9 cellular contexts compared by ENCODE assay signal in the genomic region with DNA sequence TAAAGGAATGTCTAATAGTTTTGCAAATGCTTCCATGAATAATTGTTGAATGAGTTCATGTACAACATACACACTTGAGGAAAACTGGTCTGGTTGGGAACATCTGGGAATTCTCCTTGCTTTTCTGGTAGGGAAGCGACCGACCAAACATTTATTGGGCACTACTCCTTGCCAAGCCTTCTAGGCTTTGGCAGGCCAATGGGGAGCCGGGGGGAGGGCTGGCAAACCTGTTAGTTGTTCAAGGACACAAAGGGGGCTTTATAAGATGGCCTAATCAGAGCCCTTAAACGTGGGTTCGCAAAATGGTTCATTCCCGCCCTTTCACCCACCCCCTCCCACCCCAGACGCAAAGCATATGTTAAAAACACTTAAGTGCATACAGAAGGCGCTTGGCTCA. TPM values are rescaled to one million over a fixed set of nuclear protein-coding genes. Genes with fewer than 3 reads are reported as not detected.
DNase-seq lines count a peak whose midpoint lies in the region; ATAC-seq and TF ChIP-seq lines count a peak whose summit lies in the region.
"Had no signal": no experiment of that assay in that cellular context is flagged by ENCODE, and none has a peak within 500 bp of the region (broad histone marks: within the 10 kb centered on the region; RNA-seq: fewer than 3 reads in every experiment).

No MANE protein-coding gene starts in this region.

- no peaks in the 10 kb centered on the region for H3K4me1 ChIP-seq in colonic mucosa
- peaks cover 0 to 34% (median 14%) of the 10 kb centered on the region in 4 donors for H3K4me1 ChIP-seq in tibial artery
- no peaks in the 10 kb centered on the region for H3K4me1 ChIP-seq in naive thymus-derived CD4-positive, alpha-beta T cell (ENCODE audit: control insufficient read depth in 2 of 2, insufficient read depth in 2 of 2, low read length in 2 of 2)

- no peaks in the 10 kb centered on the region for H3K9me3 ChIP-seq in colonic mucosa
- H3K9me3 ChIP-seq in tibial artery: no peaks in the 10 kb centered on the region
- no peaks in the 10 kb centered on the region for H3K9me3 ChIP-seq in naive thymus-derived CD4-positive, alpha-beta T cell (ENCODE audit: control insufficient read depth in 2 of 3, low read length in 3 of 3)

- H3K27ac ChIP-seq in colonic mucosa (peak overlapping the region; percentile 83), tibial artery (peak overlapping the region; percentile 61 to 77)
- no peak overlapping the region for H3K27ac ChIP-seq in naive thymus-derived CD4-positive, alpha-beta T cell (ENCODE audit: low read depth, low read length)

- H3K36me3 ChIP-seq in colonic mucosa (no peaks in the 10 kb centered on the region), tibial artery (no peaks in the 10 kb centered on the region)
- H3K36me3 ChIP-seq in naive thymus-derived CD4-positive, alpha-beta T cell (ENCODE audit: control insufficient read depth in 2 of 3, insufficient read depth in 3 of 3, low read length in 3 of 3): no peaks in the 10 kb centered on the region

- H3K36me3 Mint-ChIP-seq in stimulated activated memory B cell treated with anti-CD40 and anti-IgM and Interleukin-4, amounts not matched to agents 10 μg/mL and 1 μg/mL and 100 μg/mL, for 72 hours: no peaks in the 10 kb centered on the region
- H3K36me3 Mint-ChIP-seq in naive thymus-derived CD4-positive, alpha-beta T cell: peaks cover 0 to 11% (median 0%) of the 10 kb centered on the region in 5 donors

- H3K4me3 Mint-ChIP-seq in stimulated activated memory B cell treated with anti-CD40 and anti-IgM and Interleukin-4, amounts not matched to agents 10 μg/mL and 1 μg/mL and 100 μg/mL, for 72 hours: no peak overlapping the region
- peak overlapping the region in 1 of 10 donors; percentile 46 for H3K4me3 Mint-ChIP-seq in naive thymus-derived CD4-positive, alpha-beta T cell

- H3K4me1 Mint-ChIP-seq in stimulated activated memory B cell treated with anti-CD40 and anti-IgM and Interleukin-4, amounts not matched to agents 10 μg/mL and 1 μg/mL and 100 μg/mL, for 72 hours: peaks cover 26% of the 10 kb centered on the region
- H3K4me1 Mint-ChIP-seq in naive thymus-derived CD4-positive, alpha-beta T cell: peaks cover 0 to 12% (median 4%) of the 10 kb centered on the region in 7 donors

- H3K4me3 ChIP-seq in colonic mucosa (peak overlapping the region; percentile 49), tibial artery (peak overlapping the region; percentile 52 to 62)
- no peak overlapping the region for H3K4me3 ChIP-seq in naive thymus-derived CD4-positive, alpha-beta T cell (ENCODE audit: low read length)

- H3K27me3 ChIP-seq in colonic mucosa (no peaks in the 10 kb centered on the region), tibial artery (peaks cover 0 to 11% of the 10 kb centered on the region in 2 donors)
- H3K27me3 ChIP-seq in naive thymus-derived CD4-positive, alpha-beta T cell (ENCODE audit: control insufficient read depth in 2 of 2, insufficient read depth in 2 of 2, low read length in 2 of 2): peaks cover 0 to 6% of the 10 kb centered on the region in 2 donors

- CTCF ChIA-PET in naive thymus-derived CD4-positive, alpha-beta T cell (lab: Charles Lee): no interaction called here

- H3K27ac Mint-ChIP-seq in stimulated activated memory B cell treated with anti-CD40 and anti-IgM and Interleukin-4, amounts not matched to agents 10 μg/mL and 1 μg/mL and 100 μg/mL, for 72 hours: no peak overlapping the region
- no peak overlapping the region for H3K27ac Mint-ChIP-seq in naive thymus-derived CD4-positive, alpha-beta T cell

- H3K27me3 Mint-ChIP-seq in stimulated activated memory B cell treated with anti-CD40 and anti-IgM and Interleukin-4, amounts not matched to agents 10 μg/mL and 1 μg/mL and 100 μg/mL, for 72 hours: peaks cover 84% of the 10 kb centered on the region
- peaks cover 69 to 79% (median 75%) of the 10 kb centered on the region in 5 donors for H3K27me3 Mint-ChIP-seq in naive thymus-derived CD4-positive, alpha-beta T cell

- TF ChIP-seq CTCF in colonic mucosa (IDR thresholded peaks at IDR 0.05): no peak
- no peak for TF ChIP-seq CTCF in tibial artery (IDR thresholded peaks at IDR 0.05)

- peak; percentile 42 for DNase-seq in NCI-H1105 treated with DMSO at 0.1 percent for 48 hours (lab: John Stamatoyannopoulos, UW)
- DNase-seq in colonic mucosa: peak; percentile 79
- DNase-seq in left colon: peak; percentile 64 to 74
- DNase-seq in tibial artery: no peak
- DNase-seq in activated CD8-positive, alpha-beta memory T cell treated with anti-CD3 and anti-CD28 coated beads, Interleukin-2, amount 50 U/mL, for 4 hours: no peak
- no peak for DNase-seq in SKM-1 (lab: John Stamatoyannopoulos, UW; ENCODE audit: unreplicated experiment)
- DNase-seq in naive thymus-derived CD4-positive, alpha-beta T cell: no peak

- POLR2A ChIA-PET in naive thymus-derived CD4-positive, alpha-beta T cell (lab: Charles Lee): no interaction called here

- peak overlapping the region; percentile 81 to 89 for H3K9ac ChIP-seq in colonic mucosa (ENCODE audit: low read depth in 2 of 2, low read length in 2 of 2)

- no peaks in the 10 kb centered on the region for H3K9me3 Mint-ChIP-seq in stimulated activated memory B cell treated with anti-CD40 and anti-IgM and Interleukin-4, amounts not matched to agents 10 μg/mL and 1 μg/mL and 100 μg/mL, for 72 hours
- H3K9me3 Mint-ChIP-seq in naive thymus-derived CD4-positive, alpha-beta T cell: peaks cover 0 to 25% (median 6%) of the 10 kb centered on the region in 11 donors

- peak; percentile 59 for ATAC-seq in left colon
- ATAC-seq in stimulated activated memory B cell treated with anti-CD40 and anti-IgM and Interleukin-4, amounts not matched to agents 10 μg/mL and 1 μg/mL and 100 μg/mL, for 72 hours: no peak
- ATAC-seq in naive thymus-derived CD4-positive, alpha-beta T cell: no peak

- intact Hi-C loops in colonic mucosa (cut with DNase I) (no loop called here), left colon (cut with DNase I, micrococcal nuclease) (no loop called here), tibial artery (cut with DNase I; ENCODE audit: low total_unique reads) (no loop called here)
- intact Hi-C loops in naive thymus-derived CD4-positive, alpha-beta T cell (cut with micrococcal nuclease): loop anchor here in 1 of 2 donors (10.0 kb wide), 1 partner anchor 1815 kb away; a partner anchor contains a TSS

RNA-seq across cellular contexts. Expression of a gene that starts 0.9 kb away (rescaled TPM):
- 1 to 10 TPM; 7.4 to 8.1 TPM for total RNA-seq in colonic mucosa
- total RNA-seq in left colon: 1 to 10 TPM; 3.6 to 5.6 TPM
- total RNA-seq in naive thymus-derived CD4-positive, alpha-beta T cell: not detected
- polyA plus RNA-seq in naive thymus-derived CD4-positive, alpha-beta T cell: not detected
- total RNA-seq: mononuclear cell had no signal

RNA-seq across cellular contexts. Expression of a gene that starts 21.4 kb away (rescaled TPM):
- total RNA-seq in colonic mucosa (under 1 TPM; 0.11 to 0.12 TPM), left colon (not detected)
- not detected for total RNA-seq in naive thymus-derived CD4-positive, alpha-beta T cell
- polyA plus RNA-seq in naive thymus-derived CD4-positive, alpha-beta T cell: not detected
- total RNA-seq: mononuclear cell had no signal

Comparison
In these comparisons a context has a peak if more than half of its experiments do, and no peak if none do; other contexts are left out.
1. DNase-seq: peak in NCI-H1105 treated with DMSO at 0.1 percent for 48 hours (single experiment), colonic mucosa (single experiment) and left colon (2 of 2); none in tibial artery (0 of 2), activated CD8-positive, alpha-beta memory T cell treated with anti-CD3 and anti-CD28 coated beads, Interleukin-2, amount 50 U/mL, for 4 hours (single experiment), SKM-1 (single experiment) and naive thymus-derived CD4-positive, alpha-beta T cell (0 of 9).
2. RNA of a gene that starts 0.9 kb away (total RNA-seq): 7.4 to 8.1 TPM in colonic mucosa and 3.6 to 5.6 TPM in left colon; not detected in naive thymus-derived CD4-positive, alpha-beta T cell; every median in the first group is over 4 times any median in the second.